In genomic region chr11:46529086-46529905, GRCh38 we compare ENCODE assay signal across 8 cellular contexts.
DNase-seq lines count a peak whose midpoint lies in the region; ATAC-seq lines count a peak whose summit lies in the region.

No MANE protein-coding gene starts in this region.

- peaks cover 38% of the 10 kb centered on the region for H3K4me1 Mint-ChIP-seq in activated CD4-positive, alpha-beta memory T cell treated with anti-CD3 and anti-CD28 coated beads for 36 hours (ENCODE audit: low read depth)

- DNase-seq in ELF-1 (ENCODE audit: low read depth, low spot score), result peak; percentile 75
- peak; percentile 23 for DNase-seq in NCI-H345 treated with DMSO at 0.1 percent for 48 hours (lab: John Stamatoyannopoulos, UW; ENCODE audit: unreplicated experiment)
- peak; percentile 84 for DNase-seq in activated CD4-positive, alpha-beta memory T cell treated with anti-CD3 and anti-CD28 coated beads for 36 hours
- DNase-seq in effector CD4-positive, alpha-beta T cell, result peak; percentile 66
- DNase-seq in medulla oblongata (ENCODE audit: extremely low spot score), result peak; percentile 50
- DNase-seq in stimulated activated CD8-positive, alpha-beta memory T cell treated with anti-CD3 and anti-CD28 coated beads, Interleukin-2, amount 100 ng/mL, for 1 hour (ENCODE audit: low read depth in 2 of 2), result peak; percentile 40 to 62
- no peak for DNase-seq in HAP-1 (ENCODE audit: low spot score in 2 of 2)

- H3K4me3 ChIP-seq in HAP-1, result no peak overlapping the region

- intact Hi-C loops in activated CD4-positive, alpha-beta memory T cell treated with anti-CD3 and anti-CD28 coated beads for 36 hours (cut with micrococcal nuclease), result loop anchor here (1.0 to 2.0 kb wide), 3 partner anchors 38 to 177 kb away; no protein-coding TSS in a partner anchor

- CTCF ChIA-PET in activated CD4-positive, alpha-beta memory T cell treated with anti-CD3 and anti-CD28 coated beads for 36 hours (lab: Charles Lee), result interaction anchor here (0.5 to 5.8 kb wide), 35 partner anchors 9 to 286 kb away, joined by 3 to 77 read pairs (median 5); partner anchors contain the start of genes ATG13 and CHRM4

- H3K9me3 Mint-ChIP-seq in activated CD4-positive, alpha-beta memory T cell treated with anti-CD3 and anti-CD28 coated beads for 36 hours, result peaks cover 4% of the 10 kb centered on the region

- no peaks in the 10 kb centered on the region for H3K27me3 Mint-ChIP-seq in activated CD4-positive, alpha-beta memory T cell treated with anti-CD3 and anti-CD28 coated beads for 36 hours

- in situ Hi-C loops in HAP-1 (cut with MboI; ENCODE audit: low sequenced_read_pairs), result no loop called here

- H3K27ac Mint-ChIP-seq in activated CD4-positive, alpha-beta memory T cell treated with anti-CD3 and anti-CD28 coated beads for 36 hours, result peak overlapping the region; percentile 80

- POLR2A ChIA-PET in activated CD4-positive, alpha-beta memory T cell treated with anti-CD3 and anti-CD28 coated beads for 36 hours (lab: Charles Lee), result no interaction called here

- H3K36me3 Mint-ChIP-seq in activated CD4-positive, alpha-beta memory T cell treated with anti-CD3 and anti-CD28 coated beads for 36 hours, result peaks cover 10% of the 10 kb centered on the region

- ATAC-seq in HG02678 (IDR thresholded peaks at IDR 0.05; ENCODE audit: unreplicated experiment), result peak; percentile 65

- no peaks in the 10 kb centered on the region for H3K9me3 ChIP-seq in HAP-1

- H3K36me3 ChIP-seq in HAP-1 (replicated peaks), result no peaks in the 10 kb centered on the region

- H3K4me3 Mint-ChIP-seq in activated CD4-positive, alpha-beta memory T cell treated with anti-CD3 and anti-CD28 coated beads for 36 hours, result no peak overlapping the region

- no peaks in the 10 kb centered on the region for H3K27me3 ChIP-seq in HAP-1 (ENCODE audit: low read depth)

- no peaks in the 10 kb centered on the region for H3K4me1 ChIP-seq in HAP-1

Comparison
In these comparisons a context has a peak if more than half of its experiments do, and no peak if none do; other contexts are left out.
1. DNase-seq: peak in ELF-1 (single experiment), NCI-H345 treated with DMSO at 0.1 percent for 48 hours (single experiment), activated CD4-positive, alpha-beta memory T cell treated with anti-CD3 and anti-CD28 coated beads for 36 hours (single experiment), effector CD4-positive, alpha-beta T cell (single experiment), medulla oblongata (single experiment) and stimulated activated CD8-positive, alpha-beta memory T cell treated with anti-CD3 and anti-CD28 coated beads, Interleukin-2, amount 100 ng/mL, for 1 hour (2 of 2); none in HAP-1 (0 of 2).